17 cellular contexts compared by ENCODE assay signal in genomic region chr18:10563886-10564285, GRCh38. TPM values are rescaled to one million over a fixed set of nuclear protein-coding genes. Genes with fewer than 3 reads are reported as not detected.
DNase-seq lines count a peak whose midpoint lies in the region; ATAC-seq and TF ChIP-seq lines count a peak whose summit lies in the region.
"Had no signal": no experiment of that assay in that cellular context is flagged by ENCODE, and none has a peak within 500 bp of the region (broad histone marks: within the 10 kb centered on the region; RNA-seq: fewer than 3 reads in every experiment).

No MANE protein-coding gene starts in this region.

- no peak for TF ChIP-seq POLR2A in adrenal gland (IDR thresholded peaks at IDR 0.05)

- no peaks in the 10 kb centered on the region for H3K36me3 ChIP-seq in adrenal gland (replicated peaks in 1 of 2)
- H3K36me3 ChIP-seq: brain microvascular endothelial cell, SJCRH30 had no signal

- H3K27ac ChIP-seq in adrenal gland: no peak overlapping the region
- H3K27ac ChIP-seq: brain microvascular endothelial cell, SJCRH30 had no signal

- intact Hi-C loops in Right ventricle myocardium superior (cut with DNase I) (loop anchor here (10.0 kb wide), 1 partner anchor 591 kb away; no protein-coding TSS in a partner anchor), left cardiac atrium (cut with DNase I) (loop anchor here (5.0 to 10.0 kb wide), 3 partner anchors 588 to 991 kb away; no protein-coding TSS in a partner anchor), adrenal gland (cut with DNase I) (loop anchor here in 1 of 2 donors (10.0 kb wide), 1 partner anchor 591 kb away; no protein-coding TSS in a partner anchor), left ventricle myocardium superior (cut with micrococcal nuclease) (loop anchor here (5.0 kb wide), 1 partner anchor 588 kb away; no protein-coding TSS in a partner anchor)

- WGBS in adrenal gland, 4 donors: 44 to 63% (median 46%) methylated on average over 8 to 9 of the region's 9 CpGs

- TF ChIP-seq CTCF in adrenal gland (IDR thresholded peaks at IDR 0.05) (no peak), GM10266 (IDR thresholded peaks at IDR 0.05; ENCODE audit: control insufficient read depth, insufficient read depth, low read depth, missing control alignments) (no peak)

- no peaks in the 10 kb centered on the region for H3K9me3 ChIP-seq in adrenal gland (replicated peaks in 1 of 3)
- H3K9me3 ChIP-seq: SJCRH30 had no signal

- no peaks in the 10 kb centered on the region for H3K4me1 ChIP-seq in adrenal gland (replicated peaks in 1 of 2)
- H3K4me1 ChIP-seq: SJCRH30 had no signal

- ATAC-seq in Right ventricle myocardium superior (ENCODE audit: poor library complexity) (peak; percentile 56), left cardiac atrium (no peak), left ventricle myocardium superior (peak; percentile 66)
- ATAC-seq: activated CD8-positive, alpha-beta T cell treated with anti-CD3 and anti-CD28 coated beads for 36 hours; activated naive CD4-positive, alpha-beta T cell treated with anti-CD3 and anti-CD28 coated beads, Interleukin-2, amount 50 U/mL, for 72 hours had no signal

- DNase-seq in Right ventricle myocardium superior (no peak), left cardiac atrium (no peak), adrenal gland (peak; percentile 64 to 86 (median 80)), left ventricle myocardium superior (peak; percentile 53), GM10266 (ENCODE audit: extremely low spot score) (no peak), NCI-H82 treated with DMSO at 0.1 percent for 48 hours (lab: John Stamatoyannopoulos, UW; ENCODE audit: unreplicated experiment) (no peak)
- no peak for DNase-seq in stimulated activated CD4-positive, alpha-beta T cell treated with anti-CD3 and anti-CD28 coated beads, Interleukin-4, amount 100 ng/mL, for 1 hour
- no peak for DNase-seq in stimulated activated naive CD4-positive, alpha-beta T cell (lab: John Stamatoyannopoulos, UW)
- DNase-seq: activated CD8-positive, alpha-beta T cell treated with anti-CD3 and anti-CD28 coated beads for 36 hours; activated T-cell treated with anti-CD3 and anti-CD28 coated beads, Interleukin-2, amount 50 U/mL, for 24 hours; brain microvascular endothelial cell; NCI-H187 treated with DMSO at 0.1 percent for 48 hours; NCI-H526; SJCRH30; small intestine; stimulated activated CD4-positive, alpha-beta T cell treated with anti-CD3 and anti-CD28 coated beads, Interleukin-4, amount 100 ng/mL, for 24 hours had no signal

- H3K27me3 ChIP-seq in adrenal gland: no peaks in the 10 kb centered on the region
- H3K27me3 ChIP-seq: brain microvascular endothelial cell, SJCRH30 had no signal

- H3K4me3 ChIP-seq in adrenal gland: no peak overlapping the region
- H3K4me3 ChIP-seq: SJCRH30 had no signal

RNA-seq across cellular contexts. Expression of gene NAPG, which starts 38.1 kb away (rescaled TPM):
- total RNA-seq in Right ventricle myocardium superior (25.8 TPM), left cardiac atrium (10 to 100 TPM; 22.6 to 38.3 TPM), adrenal gland (10 to 100 TPM; 23.6 to 60.2 (median 42.1) TPM), left ventricle myocardium superior (26.2 TPM)
- 10 to 100 TPM; 17.0 to 38.2 (median 17.6) TPM for polyA plus RNA-seq in adrenal gland

Comparison
In these comparisons a context has a peak if more than half of its experiments do, and no peak if none do; other contexts are left out.
1. ATAC-seq: peak in Right ventricle myocardium superior (single experiment) and left ventricle myocardium superior (single experiment); none in left cardiac atrium (0 of 2).
2. DNase-seq: peak in adrenal gland (7 of 7) and left ventricle myocardium superior (single experiment); none in Right ventricle myocardium superior (single experiment), left cardiac atrium (single experiment), GM10266 (single experiment), stimulated activated CD4-positive, alpha-beta T cell treated with anti-CD3 and anti-CD28 coated beads, Interleukin-4, amount 100 ng/mL, for 1 hour (single experiment), NCI-H82 treated with DMSO at 0.1 percent for 48 hours (single experiment) and stimulated activated naive CD4-positive, alpha-beta T cell (0 of 6).